ENCODE assay signal across 9 cellular contexts in genomic region chr13:106007156-106007555, GRCh38.
"Had no signal": no experiment of that assay in that cellular context is flagged by ENCODE, and none has a peak within 500 bp of the region (broad histone marks: within the 10 kb centered on the region; RNA-seq: fewer than 3 reads in every experiment).

No MANE protein-coding gene starts in this region.

- H3K4me3 ChIP-seq: GM23338, HAP-1 had no signal

- DNase-seq: H7, HFFc6, KBM-7 had no signal

- ATAC-seq: GM23338, HCT116, HepG2 had no signal

- FAIRE-seq: H1, HepG2, HTR-8/SVneo had no signal
